In genomic region chr15:82952156-82953081, GRCh38 we compare ENCODE assay signal across 8 cellular contexts. TPM values are rescaled to one million over a fixed set of nuclear protein-coding genes. Genes with fewer than 3 reads are reported as not detected.
A peak's percentile ranks its signal among the peaks of the same experiment; 100 is the strongest.
DNase-seq lines count a peak whose midpoint lies in the region; ATAC-seq and TF ChIP-seq lines count a peak whose summit lies in the region.

Gene HOMER2, minus strand, starts transcription at chr15:82952720. Its CDS starts 185 bp downstream, at chr15:82952535.

- no peaks in the 10 kb centered on the region for H3K9me3 ChIP-seq in left ventricle myocardium inferior (replicated peaks)
- no peaks in the 10 kb centered on the region for H3K9me3 ChIP-seq in prostate gland

- intact Hi-C loops in left ventricle myocardium inferior (cut with micrococcal nuclease) = no loop called here
- intact Hi-C loops in prostate gland (cut with DNase I) = no loop called here

- H3K4me3 ChIP-seq in NB4 (ENCODE audit: low read depth, low read length) (no peak within 1 kb of the TSS), left ventricle myocardium inferior (peak within 1 kb of the TSS; percentile 73), prostate gland (peak within 1 kb of the TSS; percentile 86 to 89)

- peak within 1 kb of the TSS; percentile 81 for H3K27ac ChIP-seq in left ventricle myocardium inferior (replicated peaks)
- H3K27ac ChIP-seq in prostate gland = peak within 1 kb of the TSS; percentile 89 to 96

- H3K27ac Mint-ChIP-seq in activated naive CD4-positive, alpha-beta T cell treated with anti-CD3 and anti-CD28 coated beads, Interleukin-2, amount 50 U/mL, for 72 hours = no peak within 1 kb of the TSS

- H3K4me1 ChIP-seq in left ventricle myocardium inferior (peaks cover 24% of the 10 kb centered on the region), prostate gland (replicated peaks) (no peaks in the 10 kb centered on the region)

- H3K36me3 Mint-ChIP-seq in activated naive CD4-positive, alpha-beta T cell treated with anti-CD3 and anti-CD28 coated beads, Interleukin-2, amount 50 U/mL, for 72 hours = no peaks in the 10 kb centered on the region

- TF ChIP-seq POLR2A in NB4 (IDR thresholded peaks at IDR 0.05; ENCODE audit: extremely low read depth, insufficient read length) = no peak
- no peak for TF ChIP-seq POLR2A in prostate gland (IDR thresholded peaks at IDR 0.05)

- H3K9me3 Mint-ChIP-seq in activated naive CD4-positive, alpha-beta T cell treated with anti-CD3 and anti-CD28 coated beads, Interleukin-2, amount 50 U/mL, for 72 hours = no peaks in the 10 kb centered on the region

- H3K36me3 ChIP-seq in left ventricle myocardium inferior (no peaks in the 10 kb centered on the region), prostate gland (no peaks in the 10 kb centered on the region)

- DNase-seq in NCI-H2196 (lab: John Stamatoyannopoulos, UW; ENCODE audit: unreplicated experiment) (peak; percentile 34), NCI-H2196 treated with DMSO at 0.1 percent for 48 hours (lab: John Stamatoyannopoulos, UW; ENCODE audit: unreplicated experiment) (no peak), NB4 (ENCODE audit: low read depth) (peak; percentile 35), left ventricle myocardium inferior (peak; percentile 37), prostate gland (ENCODE audit: low spot score) (peak; percentile 29), SHP77 treated with DMSO at 0.1 percent for 48 hours (lab: John Stamatoyannopoulos, UW) (no peak)
- DNase-seq in activated naive CD4-positive, alpha-beta T cell treated with anti-CD3 and anti-CD28 coated beads, Interleukin-2, amount 50 U/mL, for 72 hours (ENCODE audit: low spot score in 2 of 2) = peak in 1 of 2 donors; percentile 19

- peaks cover 14% of the 10 kb centered on the region for H3K27me3 ChIP-seq in left ventricle myocardium inferior (ENCODE audit: low read depth)
- no peaks in the 10 kb centered on the region for H3K27me3 ChIP-seq in prostate gland (replicated peaks; ENCODE audit: insufficient read depth)

- TF ChIP-seq CTCF in NB4 (IDR thresholded peaks at IDR 0.05; ENCODE audit: low read depth, low read length) = no peak
- no peak for TF ChIP-seq CTCF in left ventricle myocardium inferior (IDR thresholded peaks at IDR 0.05; ENCODE audit: borderline replicate concordance)
- TF ChIP-seq CTCF in prostate gland (IDR thresholded peaks at IDR 0.05) = peak in 1 of 4 experiments; percentile 16

- ATAC-seq in activated naive CD4-positive, alpha-beta T cell treated with anti-CD3 and anti-CD28 coated beads, Interleukin-2, amount 50 U/mL, for 72 hours = peak; percentile 34 to 71
- no peak for ATAC-seq in GM21381 (IDR thresholded peaks at IDR 0.05; ENCODE audit: unreplicated experiment)

- WGBS in prostate gland = under 1% methylated on average over 62 of the region's 119 CpGs

RNA-seq across cellular contexts. Expression of gene HOMER2, which starts in this region (rescaled TPM):
- 1 to 10 TPM; 2.2 to 4.4 TPM for total RNA-seq in activated naive CD4-positive, alpha-beta T cell treated with anti-CD3 and anti-CD28 coated beads, Interleukin-2, amount 50 U/mL, for 72 hours
- total RNA-seq in left ventricle myocardium inferior (48.5 TPM), prostate gland (100 to 1,000 TPM; 234 to 445 TPM)

Comparison
In these comparisons a context has a peak if more than half of its experiments do, and no peak if none do; other contexts are left out.
1. DNase-seq: peak in NCI-H2196 (single experiment), NB4 (single experiment), left ventricle myocardium inferior (single experiment) and prostate gland (single experiment); none in NCI-H2196 treated with DMSO at 0.1 percent for 48 hours (single experiment) and SHP77 treated with DMSO at 0.1 percent for 48 hours (single experiment).